In genomic region chr10:56633876-56634452, GRCh38 we compare ENCODE assay signal across 1 cellular context.
TF ChIP-seq lines count a peak whose summit lies in the region.

No MANE protein-coding gene starts in this region.

TF ChIP-seq in GM12878, 131 proteins besides CTCF, POLR2A, EP300 and RAD21 (continued from another document):
- TF ChIP-seq JUNB (IDR thresholded peaks at IDR 0.05) (no peak; the same call in none of the 2 replicates), IRF5 (IDR thresholded peaks at IDR 0.05; ENCODE audit: borderline replicate concordance) (no peak), RCOR1 (conservative IDR thresholded peaks at IDR 0.05; ENCODE audit: low read depth, low read length) (peak; percentile 79; the same call in 1 of the 2 replicates), ASH2L (IDR thresholded peaks at IDR 0.05; ENCODE audit: borderline replicate concordance, low read depth) (no peak), IKZF2 (IDR thresholded peaks at IDR 0.05) (peak; percentile 96 to 97), ZBTB40 (IDR thresholded peaks at IDR 0.05; ENCODE audit: borderline replicate concordance) (no peak), PBX3 (IDR thresholded peaks at IDR 0.05; ENCODE audit: insufficient replicate concordance, low read depth, low read length) (no peak), MTA2 (IDR thresholded peaks at IDR 0.05; ENCODE audit: low read depth) (peak; percentile 94), STAT3 (IDR thresholded peaks at IDR 0.05; ENCODE audit: low read depth, low read length) (0 out of 2 replicates have a peak, but pooled peaks have one; percentile 31), MAX (IDR thresholded peaks at IDR 0.05; ENCODE audit: low read depth, low read length) (no peak), ZBTB11 (CRISPR knock-in tag; IDR thresholded peaks at IDR 0.05) (no peak), FOS (IDR thresholded peaks at IDR 0.05; ENCODE audit: borderline replicate concordance, extremely low read depth, insufficient read length) (no peak), SKIL (IDR thresholded peaks at IDR 0.05; ENCODE audit: low read depth, poor library complexity, severe bottlenecking) (peak; percentile 55), YY1 (IDR thresholded peaks at IDR 0.05; ENCODE audit: low read depth, low read length) (no peak)
TF ChIP-seq in GM12878: peak in this region for 37.
